In the genomic region with DNA sequence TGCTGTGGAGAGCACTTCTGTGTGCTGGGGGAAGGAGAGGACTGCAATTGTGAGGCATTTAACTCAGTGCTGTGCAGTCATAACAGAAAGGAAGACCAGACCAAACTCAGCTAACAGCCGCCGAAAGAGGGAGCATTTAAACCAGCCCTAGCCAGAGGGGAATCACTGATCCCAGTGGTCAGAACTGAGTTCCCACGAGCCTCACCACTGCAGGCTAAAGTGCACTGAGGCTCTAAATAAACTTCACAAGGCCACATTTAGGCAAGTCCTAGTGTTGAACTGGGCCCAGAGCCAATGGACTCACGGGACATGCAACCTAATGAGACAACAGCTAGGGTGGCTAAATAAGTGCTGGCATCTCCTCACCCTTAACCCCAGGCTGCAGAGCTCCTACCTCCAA, we compare ENCODE assay signal across 20 cellular contexts. TPM values are rescaled to one million over a fixed set of nuclear protein-coding genes. Genes with fewer than 3 reads are reported as not detected.
DNase-seq lines count a peak whose midpoint lies in the region; ATAC-seq, FAIRE-seq and TF ChIP-seq lines count a peak whose summit lies in the region.
"Had no signal": no experiment of that assay in that cellular context is flagged by ENCODE, and none has a peak within 500 bp of the region (broad histone marks: within the 10 kb centered on the region; RNA-seq: fewer than 3 reads in every experiment).

No MANE protein-coding gene starts in this region.

- peak overlapping the region; percentile 87 for H3K27ac Mint-ChIP-seq in neural progenitor cell
- H3K27ac Mint-ChIP-seq in activated T-helper 2 cell treated with anti-CD3 and anti-CD28 coated beads, Interferon-gamma antibody, Interleukin-2, Interleukin-4, amounts not matched to agents 10 μg/mL and 5 μg/mL and 100 μg/mL, durations not matched to agents 14 hours and 24 hours and 36 hours = no peak overlapping the region
- no peak overlapping the region for H3K27ac Mint-ChIP-seq in CD4-positive, alpha-beta T cell

- H3K4me3 ChIP-seq in hepatocyte = no peak overlapping the region
- H3K4me3 ChIP-seq in neural progenitor cell = no peak overlapping the region
- H3K4me3 ChIP-seq: A549; BLaER1 treated with 17β-estradiol and CSF1 and Interleukin-3, amounts not matched to agents 10 nM and 100 nM; GM12878; GM23248; Peyer's patch had no signal

- H3K36me3 ChIP-seq in hepatocyte (replicated peaks; ENCODE audit: insufficient read depth, low read depth) = no peaks in the 10 kb centered on the region
- H3K36me3 ChIP-seq in neural progenitor cell = no peaks in the 10 kb centered on the region
- H3K36me3 ChIP-seq: BLaER1 treated with 17β-estradiol and CSF1 and Interleukin-3, amounts not matched to agents 10 nM and 100 nM; Peyer's patch had no signal

- H3K4me2 ChIP-seq in hepatocyte (no peak overlapping the region), neural progenitor cell (no peak overlapping the region)
- H3K4me2 ChIP-seq: A549 had no signal

- no peak overlapping the region for H3K4me3 Mint-ChIP-seq in neural progenitor cell
- H3K4me3 Mint-ChIP-seq in activated T-helper 2 cell treated with anti-CD3 and anti-CD28 coated beads, Interferon-gamma antibody, Interleukin-2, Interleukin-4, amounts not matched to agents 10 μg/mL and 5 μg/mL and 100 μg/mL, durations not matched to agents 14 hours and 24 hours and 36 hours (ENCODE audit: low read depth) = no peak overlapping the region
- no peak overlapping the region for H3K4me3 Mint-ChIP-seq in CD4-positive, alpha-beta T cell

- POLR2A ChIA-PET in CD4-positive, alpha-beta T cell (lab: Charles Lee) = no interaction called here

- ATAC-seq in HG02981 (IDR thresholded peaks at IDR 0.05; ENCODE audit: unreplicated experiment) = no peak
- ATAC-seq in CD4-positive, alpha-beta T cell (ENCODE audit: poor library complexity) = no peak
- ATAC-seq: A549, GM12878, HCT116 had no signal

- H3K4me1 ChIP-seq in hepatocyte (ENCODE audit: insufficient read depth) = no peaks in the 10 kb centered on the region
- H3K4me1 ChIP-seq in neural progenitor cell = no peaks in the 10 kb centered on the region
- H3K4me1 ChIP-seq: A549, Peyer's patch had no signal

- no peaks in the 10 kb centered on the region for H3K9me3 Mint-ChIP-seq in neural progenitor cell
- no peaks in the 10 kb centered on the region for H3K9me3 Mint-ChIP-seq in activated T-helper 2 cell treated with anti-CD3 and anti-CD28 coated beads, Interferon-gamma antibody, Interleukin-2, Interleukin-4, amounts not matched to agents 10 μg/mL and 5 μg/mL and 100 μg/mL, durations not matched to agents 14 hours and 24 hours and 36 hours
- peaks cover 2% of the 10 kb centered on the region for H3K9me3 Mint-ChIP-seq in CD4-positive, alpha-beta T cell

- FAIRE-seq in HTR-8/SVneo (lab: Jason Lieb, UNC) = peak; percentile 4
- FAIRE-seq: A549, GM12878 had no signal

- no peaks in the 10 kb centered on the region for H3K27me3 Mint-ChIP-seq in neural progenitor cell (ENCODE audit: insufficient read depth, low read depth)
- no peaks in the 10 kb centered on the region for H3K27me3 Mint-ChIP-seq in activated T-helper 2 cell treated with anti-CD3 and anti-CD28 coated beads, Interferon-gamma antibody, Interleukin-2, Interleukin-4, amounts not matched to agents 10 μg/mL and 5 μg/mL and 100 μg/mL, durations not matched to agents 14 hours and 24 hours and 36 hours (ENCODE audit: low read depth)
- no peaks in the 10 kb centered on the region for H3K27me3 Mint-ChIP-seq in CD4-positive, alpha-beta T cell

- H3K27me3 ChIP-seq in hepatocyte = no peaks in the 10 kb centered on the region
- H3K27me3 ChIP-seq in neural progenitor cell = no peaks in the 10 kb centered on the region
- no peaks in the 10 kb centered on the region for H3K27me3 ChIP-seq in CD4-positive, alpha-beta T cell (ENCODE audit: control insufficient read depth, insufficient read depth, low read length)
- H3K27me3 ChIP-seq: BLaER1 treated with 17β-estradiol and CSF1 and Interleukin-3, amounts not matched to agents 10 nM and 100 nM; Peyer's patch had no signal

- no peaks in the 10 kb centered on the region for H3K4me1 Mint-ChIP-seq in neural progenitor cell
- no peaks in the 10 kb centered on the region for H3K4me1 Mint-ChIP-seq in activated T-helper 2 cell treated with anti-CD3 and anti-CD28 coated beads, Interferon-gamma antibody, Interleukin-2, Interleukin-4, amounts not matched to agents 10 μg/mL and 5 μg/mL and 100 μg/mL, durations not matched to agents 14 hours and 24 hours and 36 hours (ENCODE audit: low read depth)
- H3K4me1 Mint-ChIP-seq in CD4-positive, alpha-beta T cell (ENCODE audit: low read depth) = no peaks in the 10 kb centered on the region

- TF ChIP-seq CTCF in hepatocyte (IDR thresholded peaks at IDR 0.05; ENCODE audit: poor library complexity) = no peak
- no peak for TF ChIP-seq CTCF in neural progenitor cell (IDR thresholded peaks at IDR 0.05)
- no peak for TF ChIP-seq CTCF in CD4-positive, alpha-beta T cell (IDR thresholded peaks at IDR 0.05)

- DNase-seq in HTR-8/SVneo (ENCODE audit: insufficient read length, low spot score) (no peak), SK-MEL-5 (ENCODE audit: low read depth, low spot score) (peak; percentile 35), hepatocyte (ENCODE audit: low spot score) (peak; percentile 11), neural progenitor cell (ENCODE audit: low spot score) (no peak), caudate nucleus (lab: John Stamatoyannopoulos, UW) (no peak)
- DNase-seq in activated T-helper 2 cell treated with anti-CD3 and anti-CD28 coated beads, Interferon-gamma antibody, Interleukin-2, Interleukin-4, amounts not matched to agents 10 μg/mL and 5 μg/mL and 100 μg/mL, durations not matched to agents 14 hours and 24 hours and 36 hours (ENCODE audit: low spot score) = no peak
- DNase-seq in CD4-positive, alpha-beta T cell = no peak
- DNase-seq: GDM1, GM23248, KG1, NCI-H1436, NCI-H2029 treated with DMSO at 0.1 percent for 48 hours, NCI-H510A treated with DMSO at 0.1 percent for 48 hours, Peyer's patch, SHP77 treated with DMSO at 0.1 percent for 48 hours had no signal

- intact Hi-C loops in activated T-helper 2 cell treated with anti-CD3 and anti-CD28 coated beads, Interferon-gamma antibody, Interleukin-2, Interleukin-4, amounts not matched to agents 10 μg/mL and 5 μg/mL and 100 μg/mL, durations not matched to agents 14 hours and 24 hours and 36 hours (cut with micrococcal nuclease) = no loop called here
- intact Hi-C loops in CD4-positive, alpha-beta T cell (cut with DNase I, micrococcal nuclease) = no loop called here

- H3K36me3 Mint-ChIP-seq in neural progenitor cell = no peaks in the 10 kb centered on the region
- H3K36me3 Mint-ChIP-seq in activated T-helper 2 cell treated with anti-CD3 and anti-CD28 coated beads, Interferon-gamma antibody, Interleukin-2, Interleukin-4, amounts not matched to agents 10 μg/mL and 5 μg/mL and 100 μg/mL, durations not matched to agents 14 hours and 24 hours and 36 hours (ENCODE audit: low read depth) = no peaks in the 10 kb centered on the region
- no peaks in the 10 kb centered on the region for H3K36me3 Mint-ChIP-seq in CD4-positive, alpha-beta T cell (ENCODE audit: low read depth)

- no peak overlapping the region for H3K9ac ChIP-seq in neural progenitor cell
- H3K9ac ChIP-seq: BLaER1 treated with 17β-estradiol and CSF1 and Interleukin-3, amounts not matched to agents 10 nM and 100 nM; GM23248 had no signal

- in situ Hi-C loops in SK-MEL-5 (cut with HindIII; ENCODE audit: low pct_unique_long_range_greater_than_20kb, low sequenced_read_pairs) = no loop called here

- no peak overlapping the region for H3K27ac ChIP-seq in hepatocyte
- no peak overlapping the region for H3K27ac ChIP-seq in neural progenitor cell
- no peak overlapping the region for H3K27ac ChIP-seq in CD4-positive, alpha-beta T cell (ENCODE audit: low read depth, low read length)
- no peak overlapping the region for H3K27ac ChIP-seq in caudate nucleus (ENCODE audit: low read depth, low read length)
- H3K27ac ChIP-seq: A549; BLaER1 treated with 17β-estradiol and CSF1 and Interleukin-3, amounts not matched to agents 10 nM and 100 nM; GM23248; Peyer's patch had no signal

- H3K9me2 ChIP-seq in hepatocyte (replicated peaks; ENCODE audit: insufficient read depth) = no peaks in the 10 kb centered on the region

- H3K9me3 ChIP-seq in hepatocyte (ENCODE audit: low read depth) (no peaks in the 10 kb centered on the region), neural progenitor cell (ENCODE audit: low read depth) (no peaks in the 10 kb centered on the region)
- H3K9me3 ChIP-seq in CD4-positive, alpha-beta T cell (ENCODE audit: control insufficient read depth, low read length) = no peaks in the 10 kb centered on the region
- H3K9me3 ChIP-seq: A549; BLaER1 treated with 17β-estradiol and CSF1 and Interleukin-3, amounts not matched to agents 10 nM and 100 nM; Peyer's patch had no signal

- H3F3A ChIP-seq in neural progenitor cell (ENCODE audit: low read depth) = no peaks in the 10 kb centered on the region

- WGBS in hepatocyte (ENCODE audit: low lambda C conversion rate, missing lambda C conversion rate) = 57% methylated on average over 3 of the region's 4 CpGs

- no peaks in the 10 kb centered on the region for H3K79me2 ChIP-seq in hepatocyte
- H3K79me2 ChIP-seq in neural progenitor cell (ENCODE audit: low read depth) = no peaks in the 10 kb centered on the region

- H4K20me1 ChIP-seq in hepatocyte (ENCODE audit: insufficient read depth, poor library complexity, severe bottlenecking) (no peaks in the 10 kb centered on the region), neural progenitor cell (ENCODE audit: low read depth) (no peaks in the 10 kb centered on the region)
- H4K20me1 ChIP-seq: BLaER1 treated with 17β-estradiol and CSF1 and Interleukin-3, amounts not matched to agents 10 nM and 100 nM had no signal

- CTCF ChIA-PET in CD4-positive, alpha-beta T cell (lab: Charles Lee) = no interaction called here

- no peak overlapping the region for H2AFZ ChIP-seq in hepatocyte
- peak overlapping the region; percentile 19 for H2AFZ ChIP-seq in neural progenitor cell (replicated peaks)
- H2AFZ ChIP-seq: GM23248 had no signal

RNA-seq across cellular contexts. Expression of a gene that starts 20.4 kb away (rescaled TPM):
- not detected in 2 replicates for total RNA-seq in SK-MEL-5 (2014; rRNA removed; shearing (Covaris generic))
- not detected in 2 replicates for polyA plus RNA-seq in SK-MEL-5 (2015; cell fraction: cytosol; rRNA removed)
- not detected in 2 replicates for polyA plus RNA-seq in SK-MEL-5 (2015; cell fraction: nucleus; rRNA removed)
- total RNA-seq in hepatocyte (0.68 and 1.5 TPM in 2 replicates), neural progenitor cell (ENCODE audit: low replicate concordance) (0.26 TPM in 1 of 2 replicates, not detected in the other)
- 0.06 TPM in 1 of 2 replicates, not detected in the other for polyA plus RNA-seq in hepatocyte
- total RNA-seq in activated T-helper 2 cell treated with anti-CD3 and anti-CD28 coated beads, Interferon-gamma antibody, Interleukin-2, Interleukin-4, amounts not matched to agents 10 μg/mL and 5 μg/mL and 100 μg/mL, durations not matched to agents 14 hours and 24 hours and 36 hours = not detected in 2 replicates
- not detected for total RNA-seq in CD4-positive, alpha-beta T cell
- total RNA-seq: GM12878, Peyer's patch had no signal
- polyA plus RNA-seq: GM12878, GM23248 had no signal

Comparison
In these comparisons a context has a peak if more than half of its experiments do, and no peak if none do; other contexts are left out.
1. DNase-seq: peak in SK-MEL-5 (single experiment) and hepatocyte (single experiment); none in HTR-8/SVneo (single experiment), neural progenitor cell (single experiment), activated T-helper 2 cell treated with anti-CD3 and anti-CD28 coated beads, Interferon-gamma antibody, Interleukin-2, Interleukin-4, amounts not matched to agents 10 μg/mL and 5 μg/mL and 100 μg/mL, durations not matched to agents 14 hours and 24 hours and 36 hours (single experiment), CD4-positive, alpha-beta T cell (0 of 10) and caudate nucleus (0 of 61).